In genomic region chr1:212295579-212295978, GRCh38 we compare ENCODE assay signal across 1 cellular context.
A peak's percentile ranks its signal among the peaks of the same experiment; 100 is the strongest.
TF ChIP-seq lines count a peak whose summit lies in the region.

No MANE protein-coding gene starts in this region.

TF ChIP-seq in K562, 482 proteins besides CTCF, POLR2A, EP300 and RAD21:
- TF ChIP-seq HMBOX1 (IDR thresholded peaks at IDR 0.05) (0 out of 2 replicates have a peak, but pooled peaks have one; percentile 33), FOXP1 (CRISPR knock-in tag; IDR thresholded peaks at IDR 0.05) (no peak)
